Comparison of ENCODE assay signal across 1 cellular context in the genomic region with DNA sequence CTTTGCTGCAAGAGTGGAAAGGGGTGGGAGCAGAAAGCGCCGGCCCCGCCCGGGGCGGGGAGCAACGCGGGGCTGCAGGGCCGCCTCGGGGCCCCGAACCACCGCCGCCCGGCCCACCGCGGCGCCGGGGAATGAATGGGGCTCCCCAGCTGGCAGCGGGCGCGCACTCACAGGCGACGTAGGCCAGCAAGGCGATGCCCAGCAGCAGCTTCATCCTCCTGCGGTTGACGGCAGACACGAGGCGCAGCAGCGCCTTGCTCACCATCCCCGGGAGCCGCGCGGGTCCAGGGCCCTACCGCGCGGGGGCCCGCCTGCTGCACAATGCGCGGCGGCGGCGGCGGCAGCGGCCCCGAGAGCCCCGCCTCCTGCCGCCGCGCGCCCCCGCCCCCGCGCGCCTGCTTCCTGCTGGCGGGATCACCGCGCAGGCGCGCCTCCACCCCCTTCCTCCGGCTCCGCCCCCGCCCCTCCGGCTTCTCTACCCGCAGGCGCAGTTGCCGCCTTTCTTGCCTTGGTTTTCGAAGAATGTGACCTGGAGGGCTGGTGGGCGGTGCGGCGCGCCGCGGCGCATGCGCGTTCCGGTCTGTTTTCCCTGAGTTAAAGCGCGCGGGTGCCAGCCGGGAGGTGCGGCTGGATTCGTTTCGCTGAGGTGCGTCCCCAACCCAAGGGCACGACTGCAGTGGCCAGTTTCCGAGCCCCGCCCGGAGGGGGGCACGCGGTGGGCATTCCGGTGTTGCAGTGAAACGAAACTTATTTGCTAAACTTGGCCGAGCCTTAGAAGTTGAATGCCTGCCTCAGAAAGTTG.
TF ChIP-seq lines count a peak whose summit lies in the region.

A gene (minus strand): TSS at position 325 of the 802 bp plus-strand sequence. CDS start 60 bp downstream, at position 265.

TF ChIP-seq in K562, 482 proteins besides CTCF, POLR2A, EP300 and RAD21 (continued from another document):
- TF ChIP-seq, protein P1, sequence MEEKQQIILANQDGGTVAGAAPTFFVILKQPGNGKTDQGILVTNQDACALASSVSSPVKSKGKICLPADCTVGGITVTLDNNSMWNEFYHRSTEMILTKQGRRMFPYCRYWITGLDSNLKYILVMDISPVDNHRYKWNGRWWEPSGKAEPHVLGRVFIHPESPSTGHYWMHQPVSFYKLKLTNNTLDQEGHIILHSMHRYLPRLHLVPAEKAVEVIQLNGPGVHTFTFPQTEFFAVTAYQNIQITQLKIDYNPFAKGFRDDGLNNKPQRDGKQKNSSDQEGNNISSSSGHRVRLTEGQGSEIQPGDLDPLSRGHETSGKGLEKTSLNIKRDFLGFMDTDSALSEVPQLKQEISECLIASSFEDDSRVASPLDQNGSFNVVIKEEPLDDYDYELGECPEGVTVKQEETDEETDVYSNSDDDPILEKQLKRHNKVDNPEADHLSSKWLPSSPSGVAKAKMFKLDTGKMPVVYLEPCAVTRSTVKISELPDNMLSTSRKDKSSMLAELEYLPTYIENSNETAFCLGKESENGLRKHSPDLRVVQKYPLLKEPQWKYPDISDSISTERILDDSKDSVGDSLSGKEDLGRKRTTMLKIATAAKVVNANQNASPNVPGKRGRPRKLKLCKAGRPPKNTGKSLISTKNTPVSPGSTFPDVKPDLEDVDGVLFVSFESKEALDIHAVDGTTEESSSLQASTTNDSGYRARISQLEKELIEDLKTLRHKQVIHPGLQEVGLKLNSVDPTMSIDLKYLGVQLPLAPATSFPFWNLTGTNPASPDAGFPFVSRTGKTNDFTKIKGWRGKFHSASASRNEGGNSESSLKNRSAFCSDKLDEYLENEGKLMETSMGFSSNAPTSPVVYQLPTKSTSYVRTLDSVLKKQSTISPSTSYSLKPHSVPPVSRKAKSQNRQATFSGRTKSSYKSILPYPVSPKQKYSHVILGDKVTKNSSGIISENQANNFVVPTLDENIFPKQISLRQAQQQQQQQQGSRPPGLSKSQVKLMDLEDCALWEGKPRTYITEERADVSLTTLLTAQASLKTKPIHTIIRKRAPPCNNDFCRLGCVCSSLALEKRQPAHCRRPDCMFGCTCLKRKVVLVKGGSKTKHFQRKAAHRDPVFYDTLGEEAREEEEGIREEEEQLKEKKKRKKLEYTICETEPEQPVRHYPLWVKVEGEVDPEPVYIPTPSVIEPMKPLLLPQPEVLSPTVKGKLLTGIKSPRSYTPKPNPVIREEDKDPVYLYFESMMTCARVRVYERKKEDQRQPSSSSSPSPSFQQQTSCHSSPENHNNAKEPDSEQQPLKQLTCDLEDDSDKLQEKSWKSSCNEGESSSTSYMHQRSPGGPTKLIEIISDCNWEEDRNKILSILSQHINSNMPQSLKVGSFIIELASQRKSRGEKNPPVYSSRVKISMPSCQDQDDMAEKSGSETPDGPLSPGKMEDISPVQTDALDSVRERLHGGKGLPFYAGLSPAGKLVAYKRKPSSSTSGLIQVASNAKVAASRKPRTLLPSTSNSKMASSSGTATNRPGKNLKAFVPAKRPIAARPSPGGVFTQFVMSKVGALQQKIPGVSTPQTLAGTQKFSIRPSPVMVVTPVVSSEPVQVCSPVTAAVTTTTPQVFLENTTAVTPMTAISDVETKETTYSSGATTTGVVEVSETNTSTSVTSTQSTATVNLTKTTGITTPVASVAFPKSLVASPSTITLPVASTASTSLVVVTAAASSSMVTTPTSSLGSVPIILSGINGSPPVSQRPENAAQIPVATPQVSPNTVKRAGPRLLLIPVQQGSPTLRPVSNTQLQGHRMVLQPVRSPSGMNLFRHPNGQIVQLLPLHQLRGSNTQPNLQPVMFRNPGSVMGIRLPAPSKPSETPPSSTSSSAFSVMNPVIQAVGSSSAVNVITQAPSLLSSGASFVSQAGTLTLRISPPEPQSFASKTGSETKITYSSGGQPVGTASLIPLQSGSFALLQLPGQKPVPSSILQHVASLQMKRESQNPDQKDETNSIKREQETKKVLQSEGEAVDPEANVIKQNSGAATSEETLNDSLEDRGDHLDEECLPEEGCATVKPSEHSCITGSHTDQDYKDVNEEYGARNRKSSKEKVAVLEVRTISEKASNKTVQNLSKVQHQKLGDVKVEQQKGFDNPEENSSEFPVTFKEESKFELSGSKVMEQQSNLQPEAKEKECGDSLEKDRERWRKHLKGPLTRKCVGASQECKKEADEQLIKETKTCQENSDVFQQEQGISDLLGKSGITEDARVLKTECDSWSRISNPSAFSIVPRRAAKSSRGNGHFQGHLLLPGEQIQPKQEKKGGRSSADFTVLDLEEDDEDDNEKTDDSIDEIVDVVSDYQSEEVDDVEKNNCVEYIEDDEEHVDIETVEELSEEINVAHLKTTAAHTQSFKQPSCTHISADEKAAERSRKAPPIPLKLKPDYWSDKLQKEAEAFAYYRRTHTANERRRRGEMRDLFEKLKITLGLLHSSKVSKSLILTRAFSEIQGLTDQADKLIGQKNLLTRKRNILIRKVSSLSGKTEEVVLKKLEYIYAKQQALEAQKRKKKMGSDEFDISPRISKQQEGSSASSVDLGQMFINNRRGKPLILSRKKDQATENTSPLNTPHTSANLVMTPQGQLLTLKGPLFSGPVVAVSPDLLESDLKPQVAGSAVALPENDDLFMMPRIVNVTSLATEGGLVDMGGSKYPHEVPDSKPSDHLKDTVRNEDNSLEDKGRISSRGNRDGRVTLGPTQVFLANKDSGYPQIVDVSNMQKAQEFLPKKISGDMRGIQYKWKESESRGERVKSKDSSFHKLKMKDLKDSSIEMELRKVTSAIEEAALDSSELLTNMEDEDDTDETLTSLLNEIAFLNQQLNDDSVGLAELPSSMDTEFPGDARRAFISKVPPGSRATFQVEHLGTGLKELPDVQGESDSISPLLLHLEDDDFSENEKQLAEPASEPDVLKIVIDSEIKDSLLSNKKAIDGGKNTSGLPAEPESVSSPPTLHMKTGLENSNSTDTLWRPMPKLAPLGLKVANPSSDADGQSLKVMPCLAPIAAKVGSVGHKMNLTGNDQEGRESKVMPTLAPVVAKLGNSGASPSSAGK (IDR thresholded peaks at IDR 0.05) = peak; percentile 12; the same call in 1 of the 2 replicates
- TF ChIP-seq EWSR1 (IDR thresholded peaks at IDR 0.05; ENCODE audit: borderline replicate concordance, low read depth, partially characterized antibody) (no peak), RFX5 (IDR thresholded peaks at IDR 0.05; ENCODE audit: low read depth, low read length) (no peak), MTA1 (IDR thresholded peaks at IDR 0.05; ENCODE audit: borderline replicate concordance) (no peak), ZNF316 (IDR thresholded peaks at IDR 0.05) (no peak), MCM2 (IDR thresholded peaks at IDR 0.05; ENCODE audit: low read depth) (no peak), POU5F1 (IDR thresholded peaks at IDR 0.05; ENCODE audit: borderline replicate concordance, low read depth, low read length, partially characterized antibody) (no peak), ZNF778 (CRISPR knock-in tag; IDR thresholded peaks at IDR 0.05) (no peak), ZNF140 (CRISPR knock-in tag; IDR thresholded peaks at IDR 0.05) (no peak), ZNF644 (tag; IDR thresholded peaks at IDR 0.05; ENCODE audit: low read depth) (no peak), FUS (optimal IDR thresholded peaks at IDR 0.05; ENCODE audit: low read depth, low read length) (no peak), SAFB (IDR thresholded peaks at IDR 0.05; ENCODE audit: borderline replicate concordance, low read depth, low read length) (no peak), PCBP2 (IDR thresholded peaks at IDR 0.05; ENCODE audit: low read depth, low read length, poor library complexity, severe bottlenecking) (no peak), ASH1L (IDR thresholded peaks at IDR 0.05; ENCODE audit: borderline replicate concordance, low read depth, partially characterized antibody) (no peak), ZFPM2 (CRISPR knock-in tag; IDR thresholded peaks at IDR 0.05) (no peak), SNIP1 (IDR thresholded peaks at IDR 0.05; ENCODE audit: low read depth) (no peak), ZNF780A (CRISPR knock-in tag; IDR thresholded peaks at IDR 0.05) (no peak)
- TF ChIP-seq, protein P2, sequence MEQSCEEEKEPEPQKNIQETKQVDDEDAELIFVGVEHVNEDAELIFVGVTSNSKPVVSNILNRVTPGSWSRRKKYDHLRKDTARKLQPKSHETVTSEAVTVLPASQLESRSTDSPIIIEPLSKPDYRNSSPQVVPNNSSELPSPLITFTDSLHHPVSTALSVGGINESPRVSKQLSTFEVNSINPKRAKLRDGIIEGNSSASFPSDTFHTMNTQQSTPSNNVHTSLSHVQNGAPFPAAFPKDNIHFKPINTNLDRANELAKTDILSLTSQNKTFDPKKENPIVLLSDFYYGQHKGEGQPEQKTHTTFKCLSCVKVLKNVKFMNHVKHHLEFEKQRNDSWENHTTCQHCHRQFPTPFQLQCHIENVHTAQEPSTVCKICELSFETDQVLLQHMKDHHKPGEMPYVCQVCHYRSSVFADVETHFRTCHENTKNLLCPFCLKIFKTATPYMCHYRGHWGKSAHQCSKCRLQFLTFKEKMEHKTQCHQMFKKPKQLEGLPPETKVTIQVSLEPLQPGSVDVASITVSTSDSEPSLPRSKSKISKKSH (CRISPR knock-in tag; IDR thresholded peaks at IDR 0.05) = no peak
- TF ChIP-seq, protein P3, sequence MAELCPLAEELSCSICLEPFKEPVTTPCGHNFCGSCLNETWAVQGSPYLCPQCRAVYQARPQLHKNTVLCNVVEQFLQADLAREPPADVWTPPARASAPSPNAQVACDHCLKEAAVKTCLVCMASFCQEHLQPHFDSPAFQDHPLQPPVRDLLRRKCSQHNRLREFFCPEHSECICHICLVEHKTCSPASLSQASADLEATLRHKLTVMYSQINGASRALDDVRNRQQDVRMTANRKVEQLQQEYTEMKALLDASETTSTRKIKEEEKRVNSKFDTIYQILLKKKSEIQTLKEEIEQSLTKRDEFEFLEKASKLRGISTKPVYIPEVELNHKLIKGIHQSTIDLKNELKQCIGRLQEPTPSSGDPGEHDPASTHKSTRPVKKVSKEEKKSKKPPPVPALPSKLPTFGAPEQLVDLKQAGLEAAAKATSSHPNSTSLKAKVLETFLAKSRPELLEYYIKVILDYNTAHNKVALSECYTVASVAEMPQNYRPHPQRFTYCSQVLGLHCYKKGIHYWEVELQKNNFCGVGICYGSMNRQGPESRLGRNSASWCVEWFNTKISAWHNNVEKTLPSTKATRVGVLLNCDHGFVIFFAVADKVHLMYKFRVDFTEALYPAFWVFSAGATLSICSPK (IDR thresholded peaks at IDR 0.05; ENCODE audit: borderline replicate concordance) = no peak
- TF ChIP-seq, protein P4, sequence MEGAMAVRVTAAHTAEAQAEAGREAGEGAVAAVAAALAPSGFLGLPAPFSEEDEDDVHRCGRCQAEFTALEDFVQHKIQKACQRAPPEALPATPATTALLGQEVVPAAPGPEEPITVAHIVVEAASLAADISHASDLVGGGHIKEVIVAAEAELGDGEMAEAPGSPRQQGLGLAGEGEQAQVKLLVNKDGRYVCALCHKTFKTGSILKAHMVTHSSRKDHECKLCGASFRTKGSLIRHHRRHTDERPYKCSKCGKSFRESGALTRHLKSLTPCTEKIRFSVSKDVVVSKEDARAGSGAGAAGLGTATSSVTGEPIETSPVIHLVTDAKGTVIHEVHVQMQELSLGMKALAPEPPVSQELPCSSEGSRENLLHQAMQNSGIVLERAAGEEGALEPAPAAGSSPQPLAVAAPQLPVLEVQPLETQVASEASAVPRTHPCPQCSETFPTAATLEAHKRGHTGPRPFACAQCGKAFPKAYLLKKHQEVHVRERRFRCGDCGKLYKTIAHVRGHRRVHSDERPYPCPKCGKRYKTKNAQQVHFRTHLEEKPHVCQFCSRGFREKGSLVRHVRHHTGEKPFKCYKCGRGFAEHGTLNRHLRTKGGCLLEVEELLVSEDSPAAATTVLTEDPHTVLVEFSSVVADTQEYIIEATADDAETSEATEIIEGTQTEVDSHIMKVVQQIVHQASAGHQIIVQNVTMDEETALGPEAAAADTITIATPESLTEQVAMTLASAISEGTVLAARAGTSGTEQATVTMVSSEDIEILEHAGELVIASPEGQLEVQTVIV (CRISPR knock-in tag; IDR thresholded peaks at IDR 0.05; ENCODE audit: borderline replicate concordance) = no peak
- TF ChIP-seq, protein P5, sequence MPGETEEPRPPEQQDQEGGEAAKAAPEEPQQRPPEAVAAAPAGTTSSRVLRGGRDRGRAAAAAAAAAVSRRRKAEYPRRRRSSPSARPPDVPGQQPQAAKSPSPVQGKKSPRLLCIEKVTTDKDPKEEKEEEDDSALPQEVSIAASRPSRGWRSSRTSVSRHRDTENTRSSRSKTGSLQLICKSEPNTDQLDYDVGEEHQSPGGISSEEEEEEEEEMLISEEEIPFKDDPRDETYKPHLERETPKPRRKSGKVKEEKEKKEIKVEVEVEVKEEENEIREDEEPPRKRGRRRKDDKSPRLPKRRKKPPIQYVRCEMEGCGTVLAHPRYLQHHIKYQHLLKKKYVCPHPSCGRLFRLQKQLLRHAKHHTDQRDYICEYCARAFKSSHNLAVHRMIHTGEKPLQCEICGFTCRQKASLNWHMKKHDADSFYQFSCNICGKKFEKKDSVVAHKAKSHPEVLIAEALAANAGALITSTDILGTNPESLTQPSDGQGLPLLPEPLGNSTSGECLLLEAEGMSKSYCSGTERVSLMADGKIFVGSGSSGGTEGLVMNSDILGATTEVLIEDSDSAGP (CRISPR knock-in tag; IDR thresholded peaks at IDR 0.05) = no peak
- TF ChIP-seq, protein P6, sequence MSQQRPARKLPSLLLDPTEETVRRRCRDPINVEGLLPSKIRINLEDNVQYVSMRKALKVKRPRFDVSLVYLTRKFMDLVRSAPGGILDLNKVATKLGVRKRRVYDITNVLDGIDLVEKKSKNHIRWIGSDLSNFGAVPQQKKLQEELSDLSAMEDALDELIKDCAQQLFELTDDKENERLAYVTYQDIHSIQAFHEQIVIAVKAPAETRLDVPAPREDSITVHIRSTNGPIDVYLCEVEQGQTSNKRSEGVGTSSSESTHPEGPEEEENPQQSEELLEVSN (IDR thresholded peaks at IDR 0.05; ENCODE audit: borderline replicate concordance in 1 of 2, extremely low read depth in 1 of 2, insufficient read depth in 1 of 2, insufficient read length in 1 of 2, low read depth in 1 of 2, low read length in 1 of 2, poor library complexity in 1 of 2, severe bottlenecking in 1 of 2) = peak; percentile 62 to 74
